ENCODE assay signal across 16 cellular contexts in genomic region chr20:32506721-32507120, GRCh38.
DNase-seq lines count a peak whose midpoint lies in the region; ATAC-seq and TF ChIP-seq lines count a peak whose summit lies in the region.
"Had no signal": no experiment of that assay in that cellular context is flagged by ENCODE, and none has a peak within 500 bp of the region (broad histone marks: within the 10 kb centered on the region; RNA-seq: fewer than 3 reads in every experiment).

No MANE protein-coding gene starts in this region.

- peak overlapping the region; percentile 31 for H3K27ac Mint-ChIP-seq in activated CD4-positive, alpha-beta T cell treated with anti-CD3 and anti-CD28 coated beads for 36 hours
- H3K27ac Mint-ChIP-seq in central memory CD8-positive, alpha-beta T cell (ENCODE audit: low read depth): peak overlapping the region; percentile 35
- H3K27ac Mint-ChIP-seq in nephron progenitor cell: peak overlapping the region; percentile 36

- no peaks in the 10 kb centered on the region for H3K9me3 Mint-ChIP-seq in activated CD4-positive, alpha-beta T cell treated with anti-CD3 and anti-CD28 coated beads for 36 hours (ENCODE audit: low read depth)
- H3K9me3 Mint-ChIP-seq in central memory CD8-positive, alpha-beta T cell: no peaks in the 10 kb centered on the region
- H3K9me3 Mint-ChIP-seq in nephron progenitor cell: peaks cover 4% of the 10 kb centered on the region

- peaks cover 71% of the 10 kb centered on the region for H3K4me1 Mint-ChIP-seq in activated CD4-positive, alpha-beta T cell treated with anti-CD3 and anti-CD28 coated beads for 36 hours
- peaks cover 39% of the 10 kb centered on the region for H3K4me1 Mint-ChIP-seq in central memory CD8-positive, alpha-beta T cell
- peaks cover 54% of the 10 kb centered on the region for H3K4me1 Mint-ChIP-seq in nephron progenitor cell

- no peak for DNase-seq in activated CD4-positive, alpha-beta T cell treated with anti-CD3 and anti-CD28 coated beads for 36 hours
- DNase-seq in activated CD4-positive, alpha-beta T cell treated with anti-CD3 and anti-CD28 coated beads for 48 hours: no peak
- DNase-seq in NCI-H187 (lab: John Stamatoyannopoulos, UW): peak; percentile 67 to 73
- no peak for DNase-seq in central memory CD8-positive, alpha-beta T cell (ENCODE audit: low spot score in 2 of 2)
- DNase-seq in nephron progenitor cell: no peak
- DNase-seq in activated CD8-positive, alpha-beta memory T cell treated with anti-CD3 and anti-CD28 coated beads, Interleukin-2, amount 50 U/mL, for 4 hours: no peak
- DNase-seq: ACHN; foreskin keratinocyte; mammary epithelial cell; NCI-H345; PC-9; stimulated activated CD4-positive, alpha-beta T cell treated with anti-CD3 and anti-CD28 coated beads, Interleukin-1b, Interleukin-23, amount 100 ng/mL, for 48 hours; transverse colon; WERI-Rb-1 had no signal

- intact Hi-C loops in activated CD4-positive, alpha-beta T cell treated with anti-CD3 and anti-CD28 coated beads for 36 hours (cut with DNase I, micrococcal nuclease): no loop called here

- H3K4me3 Mint-ChIP-seq in activated CD4-positive, alpha-beta T cell treated with anti-CD3 and anti-CD28 coated beads for 36 hours: no peak overlapping the region
- no peak overlapping the region for H3K4me3 Mint-ChIP-seq in central memory CD8-positive, alpha-beta T cell
- H3K4me3 Mint-ChIP-seq in nephron progenitor cell: peak overlapping the region; percentile 34

- CTCF ChIA-PET in activated CD4-positive, alpha-beta T cell treated with anti-CD3 and anti-CD28 coated beads for 36 hours (lab: Charles Lee): interaction anchor here (0.7 to 7.0 kb wide), 8 partner anchors 8 to 268 kb away, joined by 3 to 44 read pairs (median 3); no protein-coding TSS in a partner anchor

- TF ChIP-seq CTCF in nephron progenitor cell (IDR thresholded peaks at IDR 0.05): no peak

- POLR2A ChIA-PET in activated CD4-positive, alpha-beta T cell treated with anti-CD3 and anti-CD28 coated beads for 36 hours (lab: Charles Lee): no interaction called here

- H3K36me3 Mint-ChIP-seq in activated CD4-positive, alpha-beta T cell treated with anti-CD3 and anti-CD28 coated beads for 36 hours (ENCODE audit: low read depth): peaks cover 22% of the 10 kb centered on the region
- H3K36me3 Mint-ChIP-seq in central memory CD8-positive, alpha-beta T cell (ENCODE audit: insufficient read depth): peaks cover 21% of the 10 kb centered on the region
- peaks cover 22% of the 10 kb centered on the region for H3K36me3 Mint-ChIP-seq in nephron progenitor cell (ENCODE audit: low read depth)

- H3K27me3 Mint-ChIP-seq in activated CD4-positive, alpha-beta T cell treated with anti-CD3 and anti-CD28 coated beads for 36 hours: no peaks in the 10 kb centered on the region
- H3K27me3 Mint-ChIP-seq in central memory CD8-positive, alpha-beta T cell: no peaks in the 10 kb centered on the region
- H3K27me3 Mint-ChIP-seq in nephron progenitor cell (ENCODE audit: low read depth, poor library complexity): peaks cover 7% of the 10 kb centered on the region

- no peak for ATAC-seq in activated CD4-positive, alpha-beta T cell treated with anti-CD3 and anti-CD28 coated beads for 36 hours
- no peak for ATAC-seq in central memory CD8-positive, alpha-beta T cell (replicated peaks; ENCODE audit: extremely low read depth, poor library complexity, severe bottlenecking)
- ATAC-seq in GM19023 (IDR thresholded peaks at IDR 0.05; ENCODE audit: unreplicated experiment) (no peak), GM19351 (IDR thresholded peaks at IDR 0.05; ENCODE audit: unreplicated experiment) (no peak)
- ATAC-seq: foreskin keratinocyte had no signal

Comparison
In these comparisons a context has a peak if more than half of its experiments do, and no peak if none do; other contexts are left out.
1. DNase-seq: peak in NCI-H187 (2 of 2); none in activated CD4-positive, alpha-beta T cell treated with anti-CD3 and anti-CD28 coated beads for 36 hours (single experiment), activated CD4-positive, alpha-beta T cell treated with anti-CD3 and anti-CD28 coated beads for 48 hours (single experiment), central memory CD8-positive, alpha-beta T cell (0 of 2), nephron progenitor cell (single experiment) and activated CD8-positive, alpha-beta memory T cell treated with anti-CD3 and anti-CD28 coated beads, Interleukin-2, amount 50 U/mL, for 4 hours (single experiment).
2. Peak in every context shown above with its lines, with median percentiles within 50 percentile points of each other: H3K27ac Mint-ChIP-seq.